ENCODE assay signal across 26 cellular contexts in the genomic region with DNA sequence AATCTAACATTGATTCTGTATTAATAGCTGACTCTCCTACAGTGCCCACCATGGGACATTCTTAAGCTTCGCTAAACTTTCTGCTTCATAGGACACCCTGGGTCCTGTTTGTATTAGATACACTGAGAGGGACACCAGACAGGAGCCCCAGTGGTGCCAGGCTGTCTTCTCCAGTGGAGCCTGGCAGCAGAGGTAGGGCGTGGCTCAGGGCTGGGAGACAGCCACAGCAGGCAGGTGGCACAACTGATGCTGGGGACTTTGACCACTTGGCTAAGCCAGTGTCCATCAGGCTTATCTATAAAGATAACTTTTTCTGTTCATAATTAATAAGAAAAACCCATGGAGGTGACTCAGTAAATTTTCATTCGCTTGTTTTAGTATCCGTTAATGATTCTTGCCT.
"Had no signal": no experiment of that assay in that cellular context is flagged by ENCODE, and none has a peak within 500 bp of the region (broad histone marks: within the 10 kb centered on the region; RNA-seq: fewer than 3 reads in every experiment).

No MANE protein-coding gene starts in this region.

- DNase-seq: activated CD4-positive, alpha-beta T cell treated with anti-CD3 and anti-CD28 coated beads for 36 hours; activated CD4-positive, alpha-beta T cell treated with anti-CD3 and anti-CD28 coated beads, Interleukin-2, amount 50 U/mL, for 4 hours; activated CD8-positive, alpha-beta memory T cell treated with anti-CD3 and anti-CD28 coated beads for 24 hours; activated CD8-positive, alpha-beta memory T cell treated with anti-CD3 and anti-CD28 coated beads, Interleukin-2, amount 50 U/mL, for 4 hours; activated naive CD4-positive, alpha-beta T cell; activated naive CD8-positive, alpha-beta T cell treated with anti-CD3 and anti-CD28 coated beads, Interleukin-2, amount 10 ng/mL, durations not matched to agents 7 days and 5 days; activated T-cell treated with anti-CD3 and anti-CD28 coated beads, Interleukin-2, amount 50 U/mL, for 4 hours; amygdala; dermis blood vessel endothelial cell; effector memory CD8-positive, alpha-beta T cell; glutamatergic neuron; immature natural killer cell; left ventricle myocardium superior; occipital lobe; posterior cingulate gyrus; stimulated activated CD4-positive, alpha-beta T cell treated with anti-CD3 and anti-CD28 coated beads, Interleukin-15, amount 100 ng/mL, for 24 hours; stimulated activated naive CD4-positive, alpha-beta T cell; T-helper 9 cell; upper lobe of right lung had no signal

- H3K4me3 ChIP-seq: cardiac muscle cell, hepatocyte, smooth muscle cell, thoracic aorta, upper lobe of right lung had no signal

- H3K36me3 Mint-ChIP-seq: activated naive CD8-positive, alpha-beta T cell treated with anti-CD3 and anti-CD28 coated beads, Interleukin-2, amount 10 ng/mL, durations not matched to agents 7 days and 5 days; immature natural killer cell had no signal

- H3K9me3 Mint-ChIP-seq: activated naive CD8-positive, alpha-beta T cell treated with anti-CD3 and anti-CD28 coated beads, Interleukin-2, amount 10 ng/mL, durations not matched to agents 7 days and 5 days; activated T-cell treated with anti-CD3 and anti-CD28 coated beads, Interleukin-2, amount 50 U/mL, for 4 hours; activated T-helper 2 cell treated with anti-CD3 and anti-CD28 coated beads, Interferon-gamma antibody, Interleukin-2, Interleukin-4, amounts not matched to agents 10 μg/mL and 5 μg/mL and 100 μg/mL, durations not matched to agents 14 hours and 24 hours and 36 hours; effector memory CD8-positive, alpha-beta T cell; immature natural killer cell had no signal

- H3K27ac Mint-ChIP-seq: activated CD4-positive, alpha-beta T cell treated with anti-CD3 and anti-CD28 coated beads for 36 hours; activated naive CD8-positive, alpha-beta T cell treated with anti-CD3 and anti-CD28 coated beads, Interleukin-2, amount 10 ng/mL, durations not matched to agents 7 days and 5 days; activated T-helper 2 cell treated with anti-CD3 and anti-CD28 coated beads, Interferon-gamma antibody, Interleukin-2, Interleukin-4, amounts not matched to agents 10 μg/mL and 5 μg/mL and 100 μg/mL, durations not matched to agents 14 hours and 24 hours and 36 hours; immature natural killer cell had no signal

- H3K27me3 Mint-ChIP-seq: activated CD4-positive, alpha-beta T cell treated with anti-CD3 and anti-CD28 coated beads for 36 hours; activated naive CD8-positive, alpha-beta T cell treated with anti-CD3 and anti-CD28 coated beads, Interleukin-2, amount 10 ng/mL, durations not matched to agents 7 days and 5 days; effector memory CD8-positive, alpha-beta T cell had no signal

- ATAC-seq: activated CD4-positive, alpha-beta T cell treated with anti-CD3 and anti-CD28 coated beads for 36 hours; activated T-cell treated with anti-CD3 and anti-CD28 coated beads, Interleukin-2, amount 50 U/mL, for 4 hours; effector memory CD8-positive, alpha-beta T cell; esophagus mucosa; left ventricle myocardium superior; sciatic nerve; upper lobe of right lung had no signal

- H3K36me3 ChIP-seq: cardiac muscle cell, thoracic aorta, upper lobe of right lung had no signal

- H3K27me3 ChIP-seq: cardiac muscle cell, hepatocyte, upper lobe of right lung had no signal

- H3K4me1 ChIP-seq: upper lobe of right lung had no signal

- H3K4me3 Mint-ChIP-seq: activated CD4-positive, alpha-beta T cell treated with anti-CD3 and anti-CD28 coated beads for 36 hours; activated naive CD8-positive, alpha-beta T cell treated with anti-CD3 and anti-CD28 coated beads, Interleukin-2, amount 10 ng/mL, durations not matched to agents 7 days and 5 days; activated T-cell treated with anti-CD3 and anti-CD28 coated beads, Interleukin-2, amount 50 U/mL, for 4 hours; effector memory CD8-positive, alpha-beta T cell; immature natural killer cell had no signal

- H3K9me3 ChIP-seq: thoracic aorta, upper lobe of right lung had no signal

- H3K27ac ChIP-seq: cardiac muscle cell, hepatocyte, thoracic aorta, upper lobe of right lung had no signal
